ENCODE assay signal across 8 cellular contexts in the genomic region with DNA sequence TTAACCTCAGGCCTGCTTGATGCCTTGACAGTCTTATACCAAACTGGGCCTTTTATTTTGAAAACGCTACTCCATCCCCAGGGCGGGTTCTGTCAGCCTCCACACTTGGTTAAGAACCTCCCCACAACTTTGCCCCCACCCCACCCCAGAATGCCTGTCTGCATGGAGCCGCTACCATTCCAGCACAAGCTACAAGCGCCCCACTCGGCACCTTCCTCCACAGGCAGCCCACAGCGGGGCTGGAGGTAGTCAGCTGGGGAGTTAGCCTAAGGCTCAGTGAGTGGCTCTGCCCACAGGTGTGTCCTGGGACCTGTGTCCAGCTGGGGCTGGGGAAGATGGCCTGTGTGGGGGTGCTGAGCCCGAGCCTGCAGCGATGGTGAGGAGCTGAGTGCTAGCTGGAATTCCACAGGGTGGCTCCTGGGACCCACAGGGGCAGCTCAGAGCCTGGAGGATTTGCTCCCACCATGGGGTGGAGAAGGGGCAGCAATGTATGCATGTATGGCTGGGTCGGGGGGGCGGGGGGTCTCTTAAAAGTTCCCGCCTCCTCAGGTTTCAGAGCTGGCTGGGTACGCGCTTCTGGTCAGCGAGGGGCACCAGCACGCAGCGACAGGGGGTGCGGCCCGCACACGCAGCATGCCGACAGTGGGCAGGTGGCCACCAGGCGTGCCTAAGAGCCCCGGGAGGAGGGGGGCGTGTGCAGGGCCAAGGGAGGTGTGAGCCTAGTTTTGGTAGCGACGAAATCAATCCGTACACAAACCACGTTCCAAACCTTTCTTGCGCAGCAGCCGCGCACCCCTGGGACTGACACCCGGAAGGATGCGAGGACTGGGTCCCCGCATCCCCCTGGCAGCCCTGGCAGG. TPM values are rescaled to one million over a fixed set of nuclear protein-coding genes. Genes with fewer than 3 reads are reported as not detected.
DNase-seq lines count a peak whose midpoint lies in the region; ATAC-seq, FAIRE-seq and TF ChIP-seq lines count a peak whose summit lies in the region.

No MANE protein-coding gene starts in this region.

- no peaks in the 10 kb centered on the region for H3K9me3 Mint-ChIP-seq in activated naive CD4-positive, alpha-beta T cell treated with anti-CD3 and anti-CD28 coated beads, Interleukin-2, amount 50 U/mL, for 24 hours

- H2BK120ac ChIP-seq in IMR-90 (ENCODE audit: low read depth, low read length), result no peak overlapping the region

- H2BK5ac ChIP-seq in IMR-90 (ENCODE audit: low read depth, low read length, poor library complexity, severe bottlenecking), result no peak overlapping the region

- H3K27ac Mint-ChIP-seq in activated naive CD4-positive, alpha-beta T cell treated with anti-CD3 and anti-CD28 coated beads, Interleukin-2, amount 50 U/mL, for 24 hours, result peak overlapping the region; percentile 70

- H3K9me3 ChIP-seq in IMR-90 (ENCODE audit: control insufficient read depth, insufficient read depth, low read length) (no peaks in the 10 kb centered on the region), small intestine (ENCODE audit: control insufficient read depth, low read depth) (no peaks in the 10 kb centered on the region)

- peak overlapping the region; percentile 27; the same call in 1 of the 2 replicates for H3K27ac ChIP-seq in IMR-90 (ENCODE audit: insufficient read depth, low read length)
- no peak overlapping the region for H3K27ac ChIP-seq in small intestine (ENCODE audit: low read depth in 1 of 2, low read length in 1 of 2)

- H3K27me3 ChIP-seq in IMR-90 (ENCODE audit: control insufficient read depth, insufficient read depth, low read length) (no peaks in the 10 kb centered on the region; the same call in 1 of the 2 replicates), small intestine (ENCODE audit: control insufficient read depth in 2 of 2, insufficient read depth in 2 of 2, low read length in 2 of 2) (no peaks in the 10 kb centered on the region)

- peaks cover 7% of the 10 kb centered on the region; the same call in 1 of the 2 replicates for H3K9me1 ChIP-seq in IMR-90 (ENCODE audit: insufficient read depth, low read length)

- peak overlapping the region; percentile 46 for H3K9ac ChIP-seq in IMR-90 (ENCODE audit: low read depth, low read length)

- CTCF ChIA-PET in IMR-90 (lab: Yijun Ruan, JAX), result interaction anchor here (1.2 kb wide), 1 partner anchor 56 kb away, joined by 5 read pairs; no protein-coding TSS in a partner anchor

- H3K4me1 ChIP-seq in IMR-90 (ENCODE audit: control insufficient read depth, insufficient read depth, low read length) (peaks cover 7% of the 10 kb centered on the region), small intestine (ENCODE audit: control insufficient read depth in 2 of 2, insufficient read depth in 1 of 2, low read depth in 1 of 2, low read length in 1 of 2) (no peaks in the 10 kb centered on the region)

- peak overlapping the region; percentile 86 for H3K4me2 ChIP-seq in IMR-90 (ENCODE audit: low read depth, low read length)

- no peaks in the 10 kb centered on the region for H3K36me3 Mint-ChIP-seq in activated naive CD4-positive, alpha-beta T cell treated with anti-CD3 and anti-CD28 coated beads, Interleukin-2, amount 50 U/mL, for 24 hours

- H4K5ac ChIP-seq in IMR-90 (ENCODE audit: low read depth, low read length), result peak overlapping the region; percentile 49; the same call in 1 of the 2 replicates

- peak overlapping the region; percentile 43; the same call in 1 of the 2 replicates for H3K56ac ChIP-seq in IMR-90 (ENCODE audit: extremely low read depth, insufficient read depth, low read length)

- no peak overlapping the region; the same call in 1 of the 2 replicates for H3K14ac ChIP-seq in IMR-90 (replicated peaks; ENCODE audit: low read depth, low read length)

- POLR2A ChIA-PET in IMR-90 (lab: Charles Lee; ENCODE audit: unreplicated experiment), result no interaction called here

- DNase-seq in IMR-90 (no peak), small intestine (no peak), SHP77 (lab: John Stamatoyannopoulos, UW) (no peak), CD1c-positive myeloid dendritic cell (ENCODE audit: extremely low spot score) (no peak)

- H2AK9ac ChIP-seq in IMR-90 (replicated peaks; ENCODE audit: low read depth, low read length, poor library complexity), result peak overlapping the region; percentile 96

- no peak for TF ChIP-seq RAD21 in IMR-90 (IDR thresholded peaks at IDR 0.05; ENCODE audit: low read length)

- no peak overlapping the region for H2BK20ac ChIP-seq in IMR-90 (ENCODE audit: low read depth, low read length)

- peak overlapping the region; percentile 95 for H2AFZ ChIP-seq in IMR-90 (replicated peaks; ENCODE audit: low read length, poor library complexity)

- H3K4me3 ChIP-seq in IMR-90 (ENCODE audit: insufficient read depth, low read depth, low read length) (peak overlapping the region; percentile 95), iPS-11a (ENCODE audit: low read depth, low read length) (peak overlapping the region; percentile 66), small intestine (ENCODE audit: low read depth in 1 of 2, low read length in 2 of 2) (peak overlapping the region; percentile 26 to 62)

- no TSS peak for BruUV-seq in IMR-90 (replicated peaks; lab: Mats Ljungman, UMichigan)

- FAIRE-seq in small intestine (lab: Jason Lieb, UNC), result no peak

- peak overlapping the region; percentile 10 to 70; a peak in 2 of 4 replicates for H4K8ac ChIP-seq in IMR-90 (ENCODE audit: low read depth in 2 of 2, low read length in 2 of 2)

- WGBS in IMR-90 (ENCODE audit: extremely low coverage in 2 of 2, insufficient read length in 1 of 2), 2 experiments, result 43% methylated on average over 16 of the region's 33 CpGs; no CpG with 5 or more reads in 1 of the 2 experiments
- WGBS in small intestine, 3 donors, result 38 to 50% (median 45%) methylated on average over 27 to 33 of the region's 33 CpGs

- no peak for TF ChIP-seq CTCF in IMR-90 (conservative IDR thresholded peaks at IDR 0.05; ENCODE audit: low read depth, low read length)

- H4K20me1 ChIP-seq in IMR-90 (ENCODE audit: insufficient read depth, low read length), result no peaks in the 10 kb centered on the region

- H3K4me1 Mint-ChIP-seq in activated naive CD4-positive, alpha-beta T cell treated with anti-CD3 and anti-CD28 coated beads, Interleukin-2, amount 50 U/mL, for 24 hours, result no peaks in the 10 kb centered on the region

- intact Hi-C loops in IMR-90 (cut with micrococcal nuclease), result no loop called here

- H3K4me3 Mint-ChIP-seq in activated naive CD4-positive, alpha-beta T cell treated with anti-CD3 and anti-CD28 coated beads, Interleukin-2, amount 50 U/mL, for 24 hours, result peak overlapping the region; percentile 74

- H4K91ac ChIP-seq in IMR-90 (ENCODE audit: insufficient read depth, low read depth, low read length), result no peak overlapping the region

- no peak overlapping the region; the same call in 1 of the 2 replicates for H3K18ac ChIP-seq in IMR-90 (ENCODE audit: low read depth, low read length)

- H3K36me3 ChIP-seq in IMR-90 (ENCODE audit: control insufficient read depth, insufficient read depth, low read length) (peaks cover 4% of the 10 kb centered on the region; the same call in 1 of the 2 replicates), small intestine (ENCODE audit: control insufficient read depth in 2 of 2, insufficient read depth in 2 of 2, low read length in 2 of 2) (no peaks in the 10 kb centered on the region)

- 0 out of 2 replicates have a peak overlapping the region, but pooled peaks have one; percentile 5 for H3K4ac ChIP-seq in IMR-90 (ENCODE audit: low read depth, low read length)

- H3K27me3 Mint-ChIP-seq in activated naive CD4-positive, alpha-beta T cell treated with anti-CD3 and anti-CD28 coated beads, Interleukin-2, amount 50 U/mL, for 24 hours, result no peaks in the 10 kb centered on the region

- H3K23ac ChIP-seq in IMR-90 (ENCODE audit: low read depth, low read length), result 0 out of 2 replicates have a peak overlapping the region, but pooled peaks have one; percentile 59

- H2AK5ac ChIP-seq in IMR-90 (ENCODE audit: low read depth, low read length), result no peak overlapping the region

- TF ChIP-seq POLR2A in IMR-90 (IDR thresholded peaks at IDR 0.05; ENCODE audit: low read depth, low read length), result no peak

- H3K79me1 ChIP-seq in IMR-90 (ENCODE audit: low read depth in 1 of 2, low read length in 2 of 2), result peaks cover 0 to 9% of the 10 kb centered on the region in 2 experiments; a peak in 2 of 4 replicates

- dilution Hi-C loops in IMR-90 (cut with HindIII; ENCODE audit: low sequenced_read_pairs, unreplicated experiment), result loop anchor here (25.0 kb wide), 1 partner anchor 236 kb away; no protein-coding TSS in a partner anchor

- ATAC-seq in IMR-90 (ENCODE audit: low read depth) (no peak), HG03439 (IDR thresholded peaks at IDR 0.05; ENCODE audit: unreplicated experiment) (no peak), GM19455 (IDR thresholded peaks at IDR 0.05; ENCODE audit: unreplicated experiment) (no peak)

- in situ Hi-C loops in IMR-90 (cut with MboI; ENCODE audit: low sequenced_read_pairs), result no loop called here

- H2BK15ac ChIP-seq in IMR-90 (ENCODE audit: low read depth, low read length), result no peak overlapping the region

TF ChIP-seq in IMR-90, 13 proteins besides CTCF, POLR2A, EP300 and RAD21 (continues in another document):
- TF ChIP-seq RCOR1 (IDR thresholded peaks at IDR 0.05; ENCODE audit: insufficient replicate concordance, low read length) (no peak), MAZ (IDR thresholded peaks at IDR 0.05; ENCODE audit: borderline replicate concordance, low read depth, low read length) (no peak), CEBPB (IDR thresholded peaks at IDR 0.05; ENCODE audit: low read depth, low read length) (no peak), FOS (IDR thresholded peaks at IDR 0.05; ENCODE audit: low read depth, low read length) (no peak), NFE2L2 (IDR thresholded peaks at IDR 0.05; ENCODE audit: low read depth, low read length) (no peak), MAFK (IDR thresholded peaks at IDR 0.05; ENCODE audit: low read depth, low read length) (no peak)

RNA-seq across cellular contexts. Expression of gene ETNK2, which starts 0.9 kb away (rescaled TPM):
- total RNA-seq in IMR-90 (2012; rRNA removed), result 24.7 and 26.0 TPM in 2 replicates
- 17.8 and 18.9 TPM in 2 replicates for polyA plus RNA-seq in IMR-90 (2012; rRNA removed)
- polyA plus RNA-seq in IMR-90 (2012; cell fraction: cytosol; rRNA removed), result 12.8 and 21.9 TPM in 2 replicates
- 9.1 and 9.2 TPM in 2 replicates for polyA plus RNA-seq in IMR-90 (2012; cell fraction: nucleus; rRNA removed; ENCODE audit: low replicate concordance)
- 1 to 10 TPM in 2 of 3 donors, under 1 TPM in 1; 0.22 to 5.1 (median 1.4) TPM for polyA plus RNA-seq in small intestine

RNA-seq across cellular contexts. Expression of gene REN, which starts 15.2 kb away (rescaled TPM):
- total RNA-seq in IMR-90 (2012; rRNA removed), result 0.28 and 0.54 TPM in 2 replicates
- polyA plus RNA-seq in IMR-90 (2012; rRNA removed), result 1.1 and 1.2 TPM in 2 replicates
- polyA plus RNA-seq in IMR-90 (2012; cell fraction: cytosol; rRNA removed), result 0.27 and 0.78 TPM in 2 replicates
- polyA plus RNA-seq in IMR-90 (2012; cell fraction: nucleus; rRNA removed; ENCODE audit: low replicate concordance), result 0.63 and 0.83 TPM in 2 replicates
- polyA plus RNA-seq in small intestine, result under 1 TPM in 1 of 3 donors, not detected in 2; 0.04 TPM

RNA-seq across cellular contexts. Expression of gene KISS1, which starts 45.4 kb away (rescaled TPM):
- total RNA-seq in IMR-90 (2012; rRNA removed), result 7.2 and 11.7 TPM in 2 replicates
- polyA plus RNA-seq in IMR-90 (2012; rRNA removed), result 27.3 and 34.7 TPM in 2 replicates
- polyA plus RNA-seq in IMR-90 (2012; cell fraction: cytosol; rRNA removed), result 26.9 and 33.4 TPM in 2 replicates
- polyA plus RNA-seq in IMR-90 (2012; cell fraction: nucleus; rRNA removed; ENCODE audit: low replicate concordance), result 6.2 and 14.8 TPM in 2 replicates
- polyA plus RNA-seq in small intestine, result 10 to 100 TPM in 2 of 3 donors, 1 to 10 TPM in 1; 4.0 to 22.7 (median 17.4) TPM

Comparison
In these comparisons a context has a peak if more than half of its experiments do, and no peak if none do; other contexts are left out.
1. H3K4me3 ChIP-seq: peak in every context shown above with its lines; median percentile 95 in IMR-90; 66 in iPS-11a; 44 in small intestine.